8 cellular contexts compared by ENCODE assay signal in genomic region chr21:43038659-43039044, GRCh38. TPM values are rescaled to one million over a fixed set of nuclear protein-coding genes. Genes with fewer than 3 reads are reported as not detected.
DNase-seq lines count a peak whose midpoint lies in the region; ATAC-seq and TF ChIP-seq lines count a peak whose summit lies in the region.
"Not testable (repeated sequence)": the region's sequence is repeated elsewhere in the genome, so short reads cannot be mapped to it uniquely, and the experiment has no call there.
"Had no signal": no experiment of that assay in that cellular context is flagged by ENCODE, and none has a peak within 500 bp of the region (broad histone marks: within the 10 kb centered on the region; RNA-seq: fewer than 3 reads in every experiment).

No MANE protein-coding gene starts in this region.

- WGBS in right lobe of liver (ENCODE audit: insufficient coverage, low coverage, low lambda C conversion rate, missing lambda C conversion rate) = no CpG with 5 or more reads among the region's 10 CpGs
- 79 to 100% (median 89%) methylated on average over 1 to 8 of the region's 10 CpGs; no CpG with 5 or more reads in 1 of the 5 donors for WGBS in spleen, 5 donors

- DNase-seq in CD14-positive monocyte (ENCODE audit: low spot score); left colon; left lung: not testable (repeated sequence)
- DNase-seq in activated naive CD4-positive, alpha-beta T cell treated with anti-CD3 and anti-CD28 coated beads, Interleukin-2, amount 10 ng/mL, durations not matched to agents 7 days and 5 days = peak; percentile 8
- DNase-seq in right lobe of liver (peak; percentile 58 to 73 (median 69)), lower lobe of right lung (peak; percentile 69), spleen (peak; percentile 38)

- H3K36me3 ChIP-seq in left lung, right lobe of liver, lower lobe of right lung: not testable (repeated sequence)
- H3K36me3 ChIP-seq in spleen = peaks cover 0 to 16% (median 4%) of the 10 kb centered on the region in 6 donors

- H3K4me3 Mint-ChIP-seq in CD14-positive monocyte; activated naive CD4-positive, alpha-beta T cell treated with anti-CD3 and anti-CD28 coated beads, Interleukin-2, amount 10 ng/mL, durations not matched to agents 7 days and 5 days: not testable (repeated sequence)

- H3K36me3 Mint-ChIP-seq in CD14-positive monocyte; activated naive CD4-positive, alpha-beta T cell treated with anti-CD3 and anti-CD28 coated beads, Interleukin-2, amount 10 ng/mL, durations not matched to agents 7 days and 5 days: not testable (repeated sequence)

- H3K27me3 ChIP-seq in left lung; right lobe of liver; lower lobe of right lung (ENCODE audit: low read depth); spleen (replicated peaks in 1 of 7): not testable (repeated sequence)

- H3K27ac Mint-ChIP-seq in CD14-positive monocyte = peak overlapping the region in 4 of 7 donors; percentile 51 to 81 (median 64)
- not testable (repeated sequence) for H3K27ac Mint-ChIP-seq in activated naive CD4-positive, alpha-beta T cell treated with anti-CD3 and anti-CD28 coated beads, Interleukin-2, amount 10 ng/mL, durations not matched to agents 7 days and 5 days

- not testable (repeated sequence) for TF ChIP-seq POLR2A in right lobe of liver (IDR thresholded peaks at IDR 0.05); spleen (IDR thresholded peaks at IDR 0.05)

- not testable (repeated sequence) for H3K27me3 Mint-ChIP-seq in CD14-positive monocyte (ENCODE audit: low read depth in 3 of 3); activated naive CD4-positive, alpha-beta T cell treated with anti-CD3 and anti-CD28 coated beads, Interleukin-2, amount 10 ng/mL, durations not matched to agents 7 days and 5 days

- not testable (repeated sequence) for H3K4me1 Mint-ChIP-seq in CD14-positive monocyte; activated naive CD4-positive, alpha-beta T cell treated with anti-CD3 and anti-CD28 coated beads, Interleukin-2, amount 10 ng/mL, durations not matched to agents 7 days and 5 days

- intact Hi-C loops in CD14-positive monocyte (cut with micrococcal nuclease); left colon (cut with DNase I, micrococcal nuclease); left lung (cut with DNase I); right lobe of liver (cut with DNase I); lower lobe of right lung (cut with DNase I); spleen (cut with DNase I; ENCODE audit: low total_unique reads): not testable (repeated sequence)

- CTCF ChIA-PET in activated naive CD4-positive, alpha-beta T cell treated with anti-CD3 and anti-CD28 coated beads, Interleukin-2, amount 10 ng/mL, durations not matched to agents 7 days and 5 days (lab: Charles Lee) = not testable (repeated sequence)

- H3K27ac ChIP-seq in left lung, right lobe of liver, lower lobe of right lung, spleen: not testable (repeated sequence)

- peak; percentile 5 for ATAC-seq in left colon
- peak; percentile 22 for ATAC-seq in left lung
- peak; percentile 60 to 77 (median 66) for ATAC-seq in right lobe of liver
- ATAC-seq in lower lobe of right lung = peak in 1 of 2 donors; percentile 48

- not testable (repeated sequence) for TF ChIP-seq CTCF in CD14-positive monocyte (IDR thresholded peaks at IDR 0.05); left lung (IDR thresholded peaks at IDR 0.05); right lobe of liver (IDR thresholded peaks at IDR 0.05); lower lobe of right lung (IDR thresholded peaks at IDR 0.05); spleen (IDR thresholded peaks at IDR 0.05 in 8 of 11, conservative IDR thresholded peaks at IDR 0.05 in 3 of 11)

- not testable (repeated sequence) for H3K9me3 ChIP-seq in left lung, right lobe of liver, lower lobe of right lung, spleen

- H3K9me3 Mint-ChIP-seq in CD14-positive monocyte; activated naive CD4-positive, alpha-beta T cell treated with anti-CD3 and anti-CD28 coated beads, Interleukin-2, amount 10 ng/mL, durations not matched to agents 7 days and 5 days: not testable (repeated sequence)

- not testable (repeated sequence) for H3K4me3 ChIP-seq in left lung, right lobe of liver, lower lobe of right lung, spleen

- H3K4me1 ChIP-seq in left lung, right lobe of liver, lower lobe of right lung, spleen: not testable (repeated sequence)

RNA-seq across cellular contexts. Expression of gene CBS, which starts 37.0 kb away (rescaled TPM):
- polyA plus RNA-seq in CD14-positive monocyte (not detected), spleen (1 to 10 TPM in 2 of 3 donors, under 1 TPM in 1; 0.65 to 2.9 (median 1.4) TPM)
- total RNA-seq in left colon (10 to 100 TPM in 1 of 2 donors, 1 to 10 TPM in 1; 3.4 to 15.8 TPM), left lung (10 to 100 TPM; 18.2 to 52.5 TPM), right lobe of liver (100 to 1,000 TPM in 4 of 6 experiments, 10 to 100 TPM in 2; 63.5 to 355 (median 222) TPM), lower lobe of right lung (82.3 TPM), spleen (10 to 100 TPM in 1 of 7 donors, 1 to 10 TPM in 6; 1.2 to 10.9 (median 4.5) TPM)
- total RNA-seq: CD8-positive, alpha-beta T cell had no signal
